8 cellular contexts compared by ENCODE assay signal in the genomic region with DNA sequence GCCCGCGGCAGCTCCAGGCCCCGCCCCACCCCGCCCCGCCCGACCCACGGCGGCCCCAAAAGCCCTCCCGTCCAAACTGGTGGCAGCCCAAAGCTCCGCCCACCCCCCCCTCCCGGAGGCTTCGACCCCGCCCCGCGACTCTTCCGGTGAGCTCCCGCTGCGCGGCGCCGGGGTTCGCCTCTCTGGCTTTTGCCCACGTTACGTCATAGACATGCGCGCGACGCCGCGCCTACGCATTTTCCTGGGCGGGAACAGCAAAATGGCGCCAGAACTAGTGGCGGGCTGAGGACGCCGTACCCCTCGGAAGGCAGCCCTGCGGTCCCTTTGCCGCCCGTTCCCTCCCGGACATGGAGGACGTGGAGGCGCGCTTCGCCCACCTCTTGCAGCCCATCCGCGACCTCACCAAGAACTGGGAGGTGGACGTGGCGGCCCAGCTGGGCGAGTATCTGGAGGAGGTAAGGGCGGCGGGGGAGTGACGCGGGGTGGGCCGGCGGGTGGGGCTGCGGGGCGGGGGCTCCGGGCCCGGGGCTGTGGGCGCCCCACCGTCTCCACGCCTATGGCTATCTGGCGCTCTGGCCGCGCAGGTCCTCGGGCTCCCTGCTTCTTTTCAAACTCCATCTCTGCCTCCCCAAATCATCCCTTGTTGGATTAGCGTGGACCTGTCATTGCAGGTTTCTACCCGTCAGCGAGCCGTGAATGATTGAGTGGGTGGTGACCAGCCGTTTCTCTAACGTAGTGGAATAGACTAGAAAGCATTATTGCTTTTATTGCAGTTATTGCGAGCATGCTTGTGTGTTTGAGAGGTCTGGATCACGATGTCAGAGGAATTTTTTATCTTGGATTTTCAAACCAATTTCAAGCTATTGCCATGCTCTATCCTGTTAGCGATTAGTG. TPM values are rescaled to one million over a fixed set of nuclear protein-coding genes. Genes with fewer than 3 reads are reported as not detected.
A peak's percentile ranks its signal among the peaks of the same experiment; 100 is the strongest.
DNase-seq lines count a peak whose midpoint lies in the region; ATAC-seq and TF ChIP-seq lines count a peak whose summit lies in the region.

TSS of gene NCAPH2 (plus strand) at position 234 of the 894 bp plus-strand sequence. CDS start at position 348, 114 bp downstream.

- peaks cover 12% of the 10 kb centered on the region for H3K23me2 ChIP-seq in H9 (ENCODE audit: insufficient read length, low read depth, low read length, poor library complexity, severe bottlenecking)

- H4K20me1 ChIP-seq in H9 (ENCODE audit: control insufficient read depth, insufficient read depth, insufficient read length) = no peaks in the 10 kb centered on the region

- no peak within 1 kb of the TSS for H3K56ac ChIP-seq in H9 (ENCODE audit: insufficient read length, low read depth, low read length)

- H3K9me3 Mint-ChIP-seq in H9 = no peaks in the 10 kb centered on the region
- no peaks in the 10 kb centered on the region for H3K9me3 Mint-ChIP-seq in activated naive CD4-positive, alpha-beta T cell treated with anti-CD3 and anti-CD28 coated beads for 36 hours

- peaks cover 0 to 6% (median 0%) of the 10 kb centered on the region in 3 experiments; a peak in 1 of 7 replicates for H3K36me3 Mint-ChIP-seq in H9 (ENCODE audit: insufficient read depth in 1 of 3, low read depth in 3 of 3)
- H3K36me3 Mint-ChIP-seq in activated naive CD4-positive, alpha-beta T cell treated with anti-CD3 and anti-CD28 coated beads for 36 hours (ENCODE audit: low read depth) = peaks cover 11% of the 10 kb centered on the region

- CTCF ChIA-PET in activated naive CD4-positive, alpha-beta T cell treated with anti-CD3 and anti-CD28 coated beads for 36 hours (lab: Charles Lee) = interaction anchor here (1.0 to 2.8 kb wide), 6 partner anchors 10 to 267 kb away, joined by 3 to 22 read pairs (median 4); partner anchors contain the start of genes SCO2 and SYCE3

- no peak within 1 kb of the TSS for H2BK20ac ChIP-seq in H9 (ENCODE audit: low read depth, low read length, poor library complexity, severe bottlenecking)

- H4K91ac ChIP-seq in H9 (ENCODE audit: insufficient read length, low read depth, low read length) = no peak within 1 kb of the TSS
- H4K91ac ChIP-seq in neuronal stem cell (ENCODE audit: low read depth, low read length, poor library complexity) = no peak within 1 kb of the TSS

- H3K4me3 ChIP-seq in MG63 = peak within 1 kb of the TSS; percentile 98
- peak within 1 kb of the TSS; percentile 92 for H3K4me3 ChIP-seq in SJSA1
- peak within 1 kb of the TSS; percentile 93 for H3K4me3 ChIP-seq in gastroesophageal sphincter
- H3K4me3 ChIP-seq in neuronal stem cell (ENCODE audit: low read length in 2 of 2) = peak within 1 kb of the TSS; percentile 97 to 98

- H3K23ac ChIP-seq in H9 (ENCODE audit: insufficient read length, low read depth, low read length) (no peak within 1 kb of the TSS), neuronal stem cell (ENCODE audit: low read depth, low read length, poor library complexity) (peak within 1 kb of the TSS; percentile 98)

- H3K79me2 ChIP-seq in H9 (ENCODE audit: insufficient read depth, low read length) = peaks cover 11% of the 10 kb centered on the region; the same call in 1 of the 2 replicates

- H3K27me3 ChIP-seq in H9 (ENCODE audit: insufficient read depth, low read length) (no peaks in the 10 kb centered on the region), MG63 (no peaks in the 10 kb centered on the region), SJSA1 (replicated peaks) (no peaks in the 10 kb centered on the region), gastroesophageal sphincter (no peaks in the 10 kb centered on the region), neuronal stem cell (ENCODE audit: control insufficient read depth in 3 of 3, insufficient read depth in 3 of 3, low read depth in 1 of 3, low read length in 3 of 3) (peaks cover 0 to 2% (median 0%) of the 10 kb centered on the region in 3 experiments)

- ATAC-seq in gastroesophageal sphincter = peak; percentile 89

- H2BK15ac ChIP-seq in H9 (ENCODE audit: low read depth, low read length) = no peak within 1 kb of the TSS
- peak within 1 kb of the TSS; percentile 3 for H2BK15ac ChIP-seq in neuronal stem cell (ENCODE audit: low read length)

- H3K18ac ChIP-seq in H9 (ENCODE audit: insufficient read length, low read depth, low read length) = peak within 1 kb of the TSS; percentile 99
- peak within 1 kb of the TSS; percentile 100 for H3K18ac ChIP-seq in neuronal stem cell (ENCODE audit: low read length)

- H3K9me3 ChIP-seq in ES-I3 (ENCODE audit: control insufficient read depth, insufficient read depth, low read length) (no peaks in the 10 kb centered on the region), H9 (ENCODE audit: control insufficient read depth, low read depth, low read length) (no peaks in the 10 kb centered on the region), MG63 (no peaks in the 10 kb centered on the region), SJSA1 (replicated peaks) (no peaks in the 10 kb centered on the region), gastroesophageal sphincter (no peaks in the 10 kb centered on the region), neuronal stem cell (replicated peaks in 1 of 2; ENCODE audit: control insufficient read depth in 2 of 2, insufficient read depth in 1 of 2, low read depth in 1 of 2, low read length in 2 of 2) (no peaks in the 10 kb centered on the region)

- no peak within 1 kb of the TSS for H3K4ac ChIP-seq in H9 (ENCODE audit: low read depth, low read length)
- H3K4ac ChIP-seq in neuronal stem cell (ENCODE audit: low read length) = peak within 1 kb of the TSS; percentile 93

- peak within 1 kb of the TSS; percentile 99 for H3K14ac ChIP-seq in H9 (ENCODE audit: insufficient read depth, low read length)
- H3K14ac ChIP-seq in neuronal stem cell (ENCODE audit: low read length) = peak within 1 kb of the TSS; percentile 99

- no CpG with 5 or more reads among the region's 76 CpGs for WGBS in H9 (ENCODE audit: extremely low coverage, insufficient read length, low lambda C conversion rate)
- 0% methylated on average over 5 to 10 of the region's 76 CpGs for WGBS in gastroesophageal sphincter (ENCODE audit: low coverage in 1 of 2), 2 donors
- WGBS in neuronal stem cell (ENCODE audit: extremely low coverage in 2 of 2, insufficient read length in 2 of 2, insufficient replicate concordance in 1 of 2), 2 donors = no CpG with 5 or more reads among the region's 76 CpGs

- H3K27ac ChIP-seq in H9 (ENCODE audit: insufficient read length, low read depth, low read length) (no peak within 1 kb of the TSS), SJSA1 (peak within 1 kb of the TSS; percentile 97), gastroesophageal sphincter (peak within 1 kb of the TSS; percentile 94 to 98 (median 96)), neuronal stem cell (replicated peaks; ENCODE audit: low read length) (peak within 1 kb of the TSS; percentile 69)

- H3K79me1 ChIP-seq in H9 (ENCODE audit: insufficient read depth, low read depth, low read length, poor library complexity, severe bottlenecking) (peaks cover 11% of the 10 kb centered on the region), neuronal stem cell (ENCODE audit: low read depth, low read length) (peaks cover 25% of the 10 kb centered on the region)

- H2AK5ac ChIP-seq in H9 (ENCODE audit: insufficient read length, low read length) (no peak within 1 kb of the TSS), neuronal stem cell (ENCODE audit: low read depth, low read length) (peak within 1 kb of the TSS; percentile 71)

- H3T11ph ChIP-seq in H9 (ENCODE audit: low read length) = no peak within 1 kb of the TSS

- H2BK5ac ChIP-seq in H9 (ENCODE audit: insufficient read length, low read length) (peak within 1 kb of the TSS; percentile 85), neuronal stem cell (ENCODE audit: low read length) (peak within 1 kb of the TSS; percentile 75)

- DNase-seq in H9 = peak; percentile 98
- peak; percentile 89 for DNase-seq in MG63
- DNase-seq in SJSA1 (ENCODE audit: low read depth in 1 of 2, low spot score in 2 of 2) = peak; percentile 94 to 96
- DNase-seq in activated naive CD4-positive, alpha-beta T cell treated with anti-CD3 and anti-CD28 coated beads for 36 hours = peak; percentile 98
- peak; percentile 98 for DNase-seq in neuronal stem cell (ENCODE audit: low spot score)

- intact Hi-C loops in activated naive CD4-positive, alpha-beta T cell treated with anti-CD3 and anti-CD28 coated beads for 36 hours (cut with micrococcal nuclease) = loop anchor here (1.0 to 2.0 kb wide), 8 partner anchors 17 to 165 kb away; partner anchors contain the start of genes CHKB, PPP6R2, SBF1 and SCO2

- H3K4me3 Mint-ChIP-seq in H9 = peak within 1 kb of the TSS; percentile 92 to 96
- H3K4me3 Mint-ChIP-seq in activated naive CD4-positive, alpha-beta T cell treated with anti-CD3 and anti-CD28 coated beads for 36 hours = peak within 1 kb of the TSS; percentile 96

- H2AFZ ChIP-seq in H9 (ENCODE audit: low read length) = no peak within 1 kb of the TSS
- peak within 1 kb of the TSS; percentile 99 for H2AFZ ChIP-seq in neuronal stem cell (ENCODE audit: low read length)

- no peaks in the 10 kb centered on the region for H3K27me3 Mint-ChIP-seq in H9 (ENCODE audit: low read depth)
- no peaks in the 10 kb centered on the region for H3K27me3 Mint-ChIP-seq in activated naive CD4-positive, alpha-beta T cell treated with anti-CD3 and anti-CD28 coated beads for 36 hours (ENCODE audit: low read depth)

- H2BK120ac ChIP-seq in H9 (ENCODE audit: low read depth, low read length, poor library complexity, severe bottlenecking) (no peak within 1 kb of the TSS), neuronal stem cell (ENCODE audit: low read depth, low read length) (no peak within 1 kb of the TSS)

- H3K4me2 ChIP-seq in H9 (ENCODE audit: insufficient read depth, insufficient read length, low read length) = peak within 1 kb of the TSS; percentile 97
- peak within 1 kb of the TSS; percentile 77 for H3K4me2 ChIP-seq in neuronal stem cell (ENCODE audit: insufficient read depth, low read length, poor library complexity, severe bottlenecking)

- H3K27ac Mint-ChIP-seq in H9 = peak within 1 kb of the TSS; percentile 98; a peak in 6 of 7 replicates
- peak within 1 kb of the TSS; percentile 96 for H3K27ac Mint-ChIP-seq in activated naive CD4-positive, alpha-beta T cell treated with anti-CD3 and anti-CD28 coated beads for 36 hours

- no peak for TF ChIP-seq CTCF in H9 (conservative IDR thresholded peaks at IDR 0.05)
- TF ChIP-seq CTCF in gastroesophageal sphincter (IDR thresholded peaks at IDR 0.05) = peak in 1 of 4 experiments; percentile 13
- TF ChIP-seq CTCF in subcutaneous adipose tissue (IDR thresholded peaks at IDR 0.05; ENCODE audit: low read depth) = no peak

- no peak within 1 kb of the TSS for H2BK12ac ChIP-seq in H9 (ENCODE audit: insufficient read length, low read depth, low read length)
- H2BK12ac ChIP-seq in neuronal stem cell (ENCODE audit: low read length) = peak within 1 kb of the TSS; percentile 94

- H3K4me1 Mint-ChIP-seq in H9 = peaks cover 10 to 14% of the 10 kb centered on the region in 2 experiments
- peaks cover 30% of the 10 kb centered on the region for H3K4me1 Mint-ChIP-seq in activated naive CD4-positive, alpha-beta T cell treated with anti-CD3 and anti-CD28 coated beads for 36 hours (ENCODE audit: low read depth)

- H4K5ac ChIP-seq in H9 (ENCODE audit: insufficient read length, low read depth, low read length) = no peak within 1 kb of the TSS

- peaks cover 6% of the 10 kb centered on the region; the same call in 1 of the 2 replicates for H3K4me1 ChIP-seq in ES-I3 (ENCODE audit: insufficient read depth, low read length)
- no peaks in the 10 kb centered on the region for H3K4me1 ChIP-seq in H9 (ENCODE audit: insufficient read depth, low read length)
- peaks cover 22% of the 10 kb centered on the region for H3K4me1 ChIP-seq in SJSA1 (replicated peaks)
- H3K4me1 ChIP-seq in gastroesophageal sphincter = peaks cover 4 to 44% (median 23%) of the 10 kb centered on the region in 3 donors
- H3K4me1 ChIP-seq in neuronal stem cell (ENCODE audit: control insufficient read depth in 2 of 2, insufficient read depth in 1 of 2, low read depth in 1 of 2, low read length in 2 of 2) = peaks cover 9 to 12% of the 10 kb centered on the region in 2 donors

- H3K36me3 ChIP-seq in ES-I3 (ENCODE audit: insufficient read depth, low read length) = no peaks in the 10 kb centered on the region
- H3K36me3 ChIP-seq in MG63 = peaks cover 26% of the 10 kb centered on the region
- peaks cover 56% of the 10 kb centered on the region for H3K36me3 ChIP-seq in SJSA1
- peaks cover 0 to 46% of the 10 kb centered on the region in 2 donors for H3K36me3 ChIP-seq in gastroesophageal sphincter
- H3K36me3 ChIP-seq in neuronal stem cell (replicated peaks in 1 of 2; ENCODE audit: control insufficient read depth in 2 of 2, insufficient read depth in 2 of 2, low read length in 2 of 2) = peaks cover 16 to 44% of the 10 kb centered on the region in 2 donors

- peak within 1 kb of the TSS; percentile 98 for H4K8ac ChIP-seq in H9 (replicated peaks; ENCODE audit: insufficient read length, low read depth, low read length)
- H4K8ac ChIP-seq in neuronal stem cell (ENCODE audit: low read depth, low read length) = peak within 1 kb of the TSS; percentile 48

- peak; percentile 66 to 72 for TF ChIP-seq POLR2A in gastroesophageal sphincter (IDR thresholded peaks at IDR 0.05)

- peak within 1 kb of the TSS; percentile 84 for H3K9ac ChIP-seq in ES-I3 (ENCODE audit: low read depth, low read length)
- H3K9ac ChIP-seq in H9 (ENCODE audit: extremely low read depth, insufficient read length, low read length) = peak within 1 kb of the TSS; percentile 99
- peak within 1 kb of the TSS; percentile 100 for H3K9ac ChIP-seq in neuronal stem cell (ENCODE audit: low read depth, low read length, poor library complexity)

- TF ChIP-seq EP300 in gastroesophageal sphincter (IDR thresholded peaks at IDR 0.05) = no peak

RNA-seq across cellular contexts. Expression of gene NCAPH2, which starts in this region (rescaled TPM):
- 76.2 and 78.1 TPM in 2 replicates for total RNA-seq in H9 (2021)
- total RNA-seq in MG63 (2014; rRNA removed; shearing (Covaris generic); ENCODE audit: low replicate concordance) = 68.0 and 102 TPM in 2 replicates
- 106 and 113 TPM in 2 replicates for total RNA-seq in SJSA1 (2014; rRNA removed; shearing (Covaris generic))
- 100 to 1,000 TPM; 104 to 115 TPM for total RNA-seq in activated naive CD4-positive, alpha-beta T cell treated with anti-CD3 and anti-CD28 coated beads for 36 hours
- total RNA-seq in gastroesophageal sphincter = 10 to 100 TPM; 34.8 to 45.0 (median 42.1) TPM
- 29.6 TPM for polyA plus RNA-seq in neuronal stem cell (2013, experiment 1 of 2)
- 27.7 TPM for polyA plus RNA-seq in neuronal stem cell (2013, experiment 2 of 2)
- 10 to 100 TPM; 15.3 to 55.6 (median 27.8) TPM for total RNA-seq in subcutaneous adipose tissue
